In genomic region chr5:157308826-157309465, GRCh38 we compare ENCODE assay signal across 10 cellular contexts. TPM values are rescaled to one million over a fixed set of nuclear protein-coding genes. Genes with fewer than 3 reads are reported as not detected.
A peak's percentile ranks its signal among the peaks of the same experiment; 100 is the strongest.
DNase-seq lines count a peak whose midpoint lies in the region; ATAC-seq, FAIRE-seq and TF ChIP-seq lines count a peak whose summit lies in the region.
"Had no signal": no experiment of that assay in that cellular context is flagged by ENCODE, and none has a peak within 500 bp of the region (broad histone marks: within the 10 kb centered on the region; RNA-seq: fewer than 3 reads in every experiment).

No MANE protein-coding gene starts in this region.

- no peak overlapping the region for H2AFZ ChIP-seq in parathyroid adenoma

- H3K9me3 Mint-ChIP-seq in activated naive CD4-positive, alpha-beta T cell treated with anti-CD3 and anti-CD28 coated beads for 36 hours = no peaks in the 10 kb centered on the region
- peaks cover 7% of the 10 kb centered on the region for H3K9me3 Mint-ChIP-seq in activated naive CD8-positive, alpha-beta T cell treated with anti-CD3 and anti-CD28 coated beads for 36 hours
- H3K9me3 Mint-ChIP-seq: neural crest cell had no signal

- no peak overlapping the region for H3K9ac ChIP-seq in parathyroid adenoma

- no peaks in the 10 kb centered on the region for H3K9me3 ChIP-seq in parathyroid adenoma (ENCODE audit: control insufficient read depth, low read length)

- H3K27me3 ChIP-seq in parathyroid adenoma (ENCODE audit: control insufficient read depth, insufficient read depth, low read length) = no peaks in the 10 kb centered on the region

- H3K27ac ChIP-seq in parathyroid adenoma = no peak overlapping the region
- H3K27ac ChIP-seq: HL-60 had no signal

- H3K4me2 ChIP-seq in parathyroid adenoma (ENCODE audit: low read length) = no peak overlapping the region

- peaks cover 60% of the 10 kb centered on the region for H3K36me3 Mint-ChIP-seq in activated naive CD4-positive, alpha-beta T cell treated with anti-CD3 and anti-CD28 coated beads for 36 hours (ENCODE audit: low read depth)
- peaks cover 58% of the 10 kb centered on the region for H3K36me3 Mint-ChIP-seq in activated naive CD8-positive, alpha-beta T cell treated with anti-CD3 and anti-CD28 coated beads for 36 hours

- no peak overlapping the region for H3K4me3 Mint-ChIP-seq in activated naive CD4-positive, alpha-beta T cell treated with anti-CD3 and anti-CD28 coated beads for 36 hours
- no peak overlapping the region for H3K4me3 Mint-ChIP-seq in activated naive CD8-positive, alpha-beta T cell treated with anti-CD3 and anti-CD28 coated beads for 36 hours
- H3K4me3 Mint-ChIP-seq: neural crest cell had no signal

- peak; percentile 53 for ATAC-seq in HG03108 (IDR thresholded peaks at IDR 0.05; ENCODE audit: unreplicated experiment)

- H3K4me1 ChIP-seq in parathyroid adenoma = no peaks in the 10 kb centered on the region

- peak; percentile 44 for DNase-seq in activated naive CD4-positive, alpha-beta T cell treated with anti-CD3 and anti-CD28 coated beads for 36 hours
- DNase-seq in activated naive CD4-positive, alpha-beta T cell treated with Interleukin-2 at 50 U/mL for 16 hours = no peak
- DNase-seq in activated naive CD8-positive, alpha-beta T cell treated with anti-CD3 and anti-CD28 coated beads for 36 hours = no peak
- no peak for DNase-seq in RCC 7860 (ENCODE audit: low spot score)
- DNase-seq in stimulated activated CD4-positive, alpha-beta T cell treated with anti-CD3 and anti-CD28 coated beads, Interleukin-12 subunit alpha, Interleukin-12 subunit beta, amount 100 ng/mL, for 4 hours = no peak
- no peak for DNase-seq in D341Med (ENCODE audit: low spot score)

- no peaks in the 10 kb centered on the region for H3K79me2 ChIP-seq in parathyroid adenoma

- peaks cover 77% of the 10 kb centered on the region for H3K4me1 Mint-ChIP-seq in activated naive CD4-positive, alpha-beta T cell treated with anti-CD3 and anti-CD28 coated beads for 36 hours (ENCODE audit: low read depth)
- peaks cover 70% of the 10 kb centered on the region for H3K4me1 Mint-ChIP-seq in activated naive CD8-positive, alpha-beta T cell treated with anti-CD3 and anti-CD28 coated beads for 36 hours
- H3K4me1 Mint-ChIP-seq: neural crest cell had no signal

- no peaks in the 10 kb centered on the region for H3K27me3 Mint-ChIP-seq in activated naive CD4-positive, alpha-beta T cell treated with anti-CD3 and anti-CD28 coated beads for 36 hours (ENCODE audit: low read depth)
- H3K27me3 Mint-ChIP-seq in activated naive CD8-positive, alpha-beta T cell treated with anti-CD3 and anti-CD28 coated beads for 36 hours = no peaks in the 10 kb centered on the region

- no peak for FAIRE-seq in RCC 7860 (lab: Jason Lieb, UNC)

- no peaks in the 10 kb centered on the region for H3K36me3 ChIP-seq in parathyroid adenoma (ENCODE audit: control insufficient read depth, insufficient read depth, low read length)

- no peak overlapping the region for H3K4me3 ChIP-seq in parathyroid adenoma (ENCODE audit: low read depth, low read length)

- peak; percentile 10 for TF ChIP-seq CTCF in parathyroid adenoma (IDR thresholded peaks at IDR 0.05)

- intact Hi-C loops in activated naive CD4-positive, alpha-beta T cell treated with anti-CD3 and anti-CD28 coated beads for 36 hours (cut with micrococcal nuclease) = no loop called here

- H3K27ac Mint-ChIP-seq in activated naive CD4-positive, alpha-beta T cell treated with anti-CD3 and anti-CD28 coated beads for 36 hours = peak overlapping the region; percentile 87
- peak overlapping the region; percentile 74 for H3K27ac Mint-ChIP-seq in activated naive CD8-positive, alpha-beta T cell treated with anti-CD3 and anti-CD28 coated beads for 36 hours

- CTCF ChIA-PET in activated naive CD4-positive, alpha-beta T cell treated with anti-CD3 and anti-CD28 coated beads for 36 hours (lab: Charles Lee) = interaction anchor here (0.6 to 2.4 kb wide), 8 partner anchors 19 to 160 kb away, joined by 3 to 11 read pairs (median 4); no protein-coding TSS in a partner anchor

RNA-seq across cellular contexts. Expression of gene CYFIP2, which starts 43.0 kb away (rescaled TPM):
- 100 to 1,000 TPM; 490 to 492 TPM for total RNA-seq in activated naive CD4-positive, alpha-beta T cell treated with anti-CD3 and anti-CD28 coated beads for 36 hours
- 100 to 1,000 TPM; 324 to 325 TPM for total RNA-seq in activated naive CD8-positive, alpha-beta T cell treated with anti-CD3 and anti-CD28 coated beads for 36 hours
